10 cellular contexts compared by ENCODE assay signal in the genomic region with DNA sequence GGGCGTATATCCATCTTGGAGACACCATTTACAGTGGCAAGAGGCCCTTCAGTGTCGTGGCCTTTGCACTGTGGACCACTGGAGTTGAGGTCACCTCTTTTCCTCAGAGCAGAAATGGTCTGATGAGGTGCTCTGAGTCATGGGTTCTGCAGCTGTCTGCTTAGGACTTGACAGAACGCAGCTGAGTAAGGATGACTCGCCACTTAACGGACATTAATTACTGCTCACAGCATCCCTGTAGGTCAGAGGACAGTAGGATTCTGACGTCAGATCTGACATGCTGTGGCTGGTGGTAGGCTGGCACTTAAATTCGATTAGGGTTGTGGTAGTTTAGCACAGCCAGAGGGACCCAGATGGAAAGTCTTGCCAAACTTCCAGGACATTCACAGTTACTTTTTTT.
DNase-seq lines count a peak whose midpoint lies in the region; ATAC-seq and TF ChIP-seq lines count a peak whose summit lies in the region.
"Had no signal": no experiment of that assay in that cellular context is flagged by ENCODE, and none has a peak within 500 bp of the region (broad histone marks: within the 10 kb centered on the region; RNA-seq: fewer than 3 reads in every experiment).

No MANE protein-coding gene starts in this region.

- TF ChIP-seq CTCF in brain (conservative IDR thresholded peaks at IDR 0.05), result no peak
- TF ChIP-seq CTCF in ovary (IDR thresholded peaks at IDR 0.05), result no peak

- no peak overlapping the region for H4K5ac ChIP-seq in mesendoderm (ENCODE audit: low read length)

- no peak overlapping the region for H3K27ac ChIP-seq in mesendoderm (ENCODE audit: low read depth, low read length)
- H3K27ac ChIP-seq in ovary, result no peak overlapping the region

- H3K56ac ChIP-seq in mesendoderm (ENCODE audit: low read length), result no peak overlapping the region

- H3K4me3 Mint-ChIP-seq in brain, result no peak overlapping the region
- H3K4me3 Mint-ChIP-seq: activated CD8-positive, alpha-beta T cell treated with anti-CD3 and anti-CD28 coated beads, Interleukin-2, amount 10 ng/mL, durations not matched to agents 7 days and 5 days had no signal

- H3K27me3 ChIP-seq in mesendoderm (ENCODE audit: insufficient read depth, low read length, poor library complexity) (no peaks in the 10 kb centered on the region), ovary (no peaks in the 10 kb centered on the region)

- in situ Hi-C loops in Caki2 (cut with HindIII; ENCODE audit: low pct_unique_long_range_greater_than_20kb, low sequenced_read_pairs), result no loop called here

- H3K9ac ChIP-seq in mesendoderm (ENCODE audit: low read length), result no peak overlapping the region

- no peak overlapping the region for H2AK5ac ChIP-seq in mesendoderm (ENCODE audit: low read length)

- TF ChIP-seq POLR2A in ovary (IDR thresholded peaks at IDR 0.05), result no peak

- H3K4ac ChIP-seq in mesendoderm (ENCODE audit: low read depth, low read length), result no peak overlapping the region

- H3K23ac ChIP-seq in mesendoderm (ENCODE audit: low read length), result no peak overlapping the region

- H3K27ac Mint-ChIP-seq in brain, result peak overlapping the region in 3 of 5 experiments; percentile 60 to 80 (median 61)
- H3K27ac Mint-ChIP-seq: activated CD8-positive, alpha-beta T cell treated with anti-CD3 and anti-CD28 coated beads, Interleukin-2, amount 10 ng/mL, durations not matched to agents 7 days and 5 days had no signal

- DNase-seq in Caki2 (ENCODE audit: low read depth) (peak; percentile 84), NCI-H226 (peak; percentile 64), mesendoderm (peak; percentile 88), NCI-H2081 treated with DMSO at 0.1 percent for 48 hours (lab: John Stamatoyannopoulos, UW) (no peak), ovary (no peak)
- DNase-seq: activated CD8-positive, alpha-beta T cell treated with anti-CD3 and anti-CD28 coated beads, Interleukin-2, amount 10 ng/mL, durations not matched to agents 7 days and 5 days; stimulated activated CD4-positive, alpha-beta T cell treated with anti-CD3 and anti-CD28 coated beads, Interleukin-12 subunit alpha, Interleukin-12 subunit beta, amount 100 ng/mL, for 4 hours had no signal

- no peaks in the 10 kb centered on the region for H3K79me1 ChIP-seq in mesendoderm (ENCODE audit: low read length)

- no peak overlapping the region for H4K8ac ChIP-seq in mesendoderm (ENCODE audit: low read depth, low read length)

- no peak overlapping the region for H2BK120ac ChIP-seq in mesendoderm (ENCODE audit: low read depth, low read length)

- H3K18ac ChIP-seq in mesendoderm (ENCODE audit: low read length), result no peak overlapping the region

- no peak overlapping the region for H2BK5ac ChIP-seq in mesendoderm (ENCODE audit: low read length)

- ATAC-seq in GM19035 (IDR thresholded peaks at IDR 0.05; ENCODE audit: unreplicated experiment) (no peak), GM21528 (IDR thresholded peaks at IDR 0.05; ENCODE audit: low FRiP score, unreplicated experiment) (no peak)
- ATAC-seq: activated CD8-positive, alpha-beta T cell treated with anti-CD3 and anti-CD28 coated beads, Interleukin-2, amount 10 ng/mL, durations not matched to agents 7 days and 5 days had no signal

- H3K9me3 Mint-ChIP-seq in brain, result peaks cover 5 to 11% (median 10%) of the 10 kb centered on the region in 5 experiments

- TF ChIP-seq EP300 in ovary (IDR thresholded peaks at IDR 0.05), result no peak

- peaks cover 37% of the 10 kb centered on the region for H3K4me1 Mint-ChIP-seq in brain

- H3K36me3 Mint-ChIP-seq in brain, result peaks cover 4% of the 10 kb centered on the region

- no peaks in the 10 kb centered on the region for H3K9me3 ChIP-seq in ovary

- no CpG with 5 or more reads among the region's 7 CpGs for WGBS in mesendoderm (ENCODE audit: extremely low coverage, insufficient coverage, low lambda C conversion rate)
- 42 to 52% (median 49%) methylated on average over 7 of the region's 7 CpGs for WGBS in ovary, 3 donors

- intact Hi-C loops in ovary (cut with DNase I), result no loop called here

- H3K4me2 ChIP-seq in mesendoderm (ENCODE audit: low read length), result no peak overlapping the region

- H3K79me2 ChIP-seq in mesendoderm (ENCODE audit: control insufficient read depth, insufficient read depth, low read length), result no peaks in the 10 kb centered on the region

- H3K4me3 ChIP-seq in mesendoderm (ENCODE audit: low read length) (no peak overlapping the region), ovary (no peak overlapping the region)

- H3K4me1 ChIP-seq in mesendoderm (ENCODE audit: control insufficient read depth, low read depth, low read length) (no peaks in the 10 kb centered on the region), ovary (ENCODE audit: insufficient read depth) (no peaks in the 10 kb centered on the region)

- no peaks in the 10 kb centered on the region for H3K27me3 Mint-ChIP-seq in brain

- H3K36me3 ChIP-seq in mesendoderm (ENCODE audit: control insufficient read depth, insufficient read depth, low read length) (no peaks in the 10 kb centered on the region), ovary (no peaks in the 10 kb centered on the region)

- H2BK15ac ChIP-seq in mesendoderm (replicated peaks; ENCODE audit: low read depth), result no peak overlapping the region

Comparison
In these comparisons a context has a peak if more than half of its experiments do, and no peak if none do; other contexts are left out.
1. DNase-seq: peak in Caki2 (single experiment), NCI-H226 (single experiment) and mesendoderm (single experiment); none in NCI-H2081 treated with DMSO at 0.1 percent for 48 hours (single experiment) and ovary (0 of 5).